21 cellular contexts compared by ENCODE assay signal in the genomic region with DNA sequence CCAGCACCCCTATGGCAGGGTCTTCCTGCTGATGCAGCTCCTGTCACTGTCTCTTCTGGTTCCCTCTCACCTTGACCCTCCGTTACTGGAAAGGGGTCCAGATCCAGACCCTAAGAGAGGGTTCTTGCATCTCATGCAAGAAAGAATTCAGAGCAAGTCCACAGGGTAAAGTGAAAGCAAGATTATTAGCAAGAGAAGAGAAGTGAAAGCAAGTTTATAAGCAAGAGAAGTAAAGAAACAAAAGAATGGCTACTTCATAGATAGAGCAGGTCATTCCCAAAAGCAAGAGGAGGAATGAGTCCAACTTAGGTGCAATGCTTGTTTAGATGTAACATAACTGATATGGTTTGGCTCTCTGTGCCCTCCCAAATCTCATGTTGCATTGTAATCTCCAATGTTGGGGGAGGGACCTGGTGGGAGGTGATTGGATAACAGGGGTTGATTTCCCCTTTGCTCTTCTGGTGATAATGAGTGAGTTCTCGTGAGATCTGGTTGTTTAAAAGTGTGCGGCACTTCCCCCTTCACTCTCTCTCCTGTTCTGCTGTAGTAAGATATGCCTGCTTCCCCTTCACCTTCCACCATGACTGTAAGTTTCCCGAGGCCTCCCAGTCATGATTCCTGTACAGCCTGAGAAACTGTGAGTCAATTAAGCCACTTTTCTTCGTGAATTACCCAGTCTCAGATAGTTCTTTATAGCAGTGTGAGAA.
DNase-seq lines count a peak whose midpoint lies in the region; ATAC-seq, FAIRE-seq and TF ChIP-seq lines count a peak whose summit lies in the region.
"Had no signal": no experiment of that assay in that cellular context is flagged by ENCODE, and none has a peak within 500 bp of the region (broad histone marks: within the 10 kb centered on the region; RNA-seq: fewer than 3 reads in every experiment).

No MANE protein-coding gene starts in this region.

- H3K4me2 ChIP-seq in K562 (ENCODE audit: insufficient read depth, low read length): no peak overlapping the region

- peaks cover 0 to 17% of the 10 kb centered on the region in 2 experiments; a peak in 3 of 5 replicates for H3K27me3 ChIP-seq in K562 (ENCODE audit: control insufficient read depth in 2 of 2, insufficient read depth in 2 of 2, low read length in 2 of 2)
- H3K27me3 ChIP-seq: SJSA1, suprapubic skin had no signal

- H3K9me1 ChIP-seq in K562 (ENCODE audit: control insufficient read depth, insufficient read depth, low read length): no peaks in the 10 kb centered on the region

- DNase-seq in K562 (ENCODE audit: extremely low read depth in 1 of 4, low spot score in 3 of 4): no peak
- no peak for DNase-seq in stimulated activated CD4-positive, alpha-beta T cell treated with anti-CD3 and anti-CD28 coated beads, Interleukin-4, amount 100 ng/mL, for 4 hours
- DNase-seq in NCI-H1694 (lab: John Stamatoyannopoulos, UW): no peak
- DNase-seq: activated CD4-positive, alpha-beta T cell treated with anti-CD3 and anti-CD28 coated beads, Interleukin-2, amount 10 ng/mL, durations not matched to agents 24 days and 14 days; activated naive CD8-positive, alpha-beta T cell treated with anti-CD3 and anti-CD28 coated beads for 36 hours; C1 segment of cervical spinal cord; DMS 273 treated with DMSO at 0.1 percent for 48 hours; left cardiac atrium; naive thymus-derived CD4-positive, alpha-beta T cell; NCI-H1930; NCI-H2227 treated with DMSO at 0.1 percent for 48 hours; NCI-H748 treated with DMSO at 0.1 percent for 48 hours; right cardiac atrium had no signal

- H3K9me3 ChIP-seq in K562 (replicated peaks; ENCODE audit: control insufficient read depth, insufficient read depth, low read depth, low read length): no peaks in the 10 kb centered on the region
- H3K9me3 ChIP-seq: SJSA1, suprapubic skin had no signal

- TF ChIP-seq POLR2A in K562 (conservative IDR thresholded peaks at IDR 0.05): no peak

- H3K27ac ChIP-seq in K562 (ENCODE audit: extremely low read depth, low read depth, low read length): no peak overlapping the region
- H3K27ac ChIP-seq: SJSA1, suprapubic skin had no signal

- H4K20me1 ChIP-seq in K562 (replicated peaks; ENCODE audit: control insufficient read depth, insufficient read depth, low read length): 0 out of 2 replicates have a peak, but pooled peaks cover 2% of the 10 kb centered on the region

- H3K4me3 ChIP-seq in K562: no peak overlapping the region
- H3K4me3 ChIP-seq: SJSA1, suprapubic skin had no signal

- no peak overlapping the region for H3K9ac ChIP-seq in K562 (ENCODE audit: insufficient read depth in 1 of 2, low read depth in 2 of 2, low read length in 2 of 2)

- peak; percentile 70 for ATAC-seq in GM18502 (IDR thresholded peaks at IDR 0.05; ENCODE audit: poor library complexity, unreplicated experiment)
- ATAC-seq in GM21717 (IDR thresholded peaks at IDR 0.05; ENCODE audit: unreplicated experiment): peak; percentile 60
- peak; percentile 55 for ATAC-seq in HG03521 (IDR thresholded peaks at IDR 0.05; ENCODE audit: unreplicated experiment)
- peak; percentile 63 for ATAC-seq in K562
- ATAC-seq in HG02610 (IDR thresholded peaks at IDR 0.05; ENCODE audit: unreplicated experiment): no peak
- no peak for ATAC-seq in GM18517 (IDR thresholded peaks at IDR 0.05; ENCODE audit: unreplicated experiment)
- ATAC-seq: left cardiac atrium; naive thymus-derived CD4-positive, alpha-beta T cell; Panc1; right cardiac atrium had no signal

- H2AFZ ChIP-seq in K562 (ENCODE audit: low read depth, low read length): no peak overlapping the region; the same call in 1 of the 2 replicates

- FAIRE-seq in K562 (lab: Jason Lieb, UNC): no peak

- WGBS in K562 (ENCODE audit: insufficient coverage, low coverage, missing lambda C conversion rate): 2% methylated on average over 5 of the region's 5 CpGs

- H3K79me2 ChIP-seq in K562 (ENCODE audit: control insufficient read depth, insufficient read depth, low read length): no peaks in the 10 kb centered on the region

- POLR2A ChIA-PET in K562 (lab: Yijun Ruan, JAX): no interaction called here

- H3K4me1 ChIP-seq in K562 (replicated peaks in 1 of 2; ENCODE audit: control insufficient read depth in 2 of 2, insufficient read depth in 2 of 2, low read length in 2 of 2): no peaks in the 10 kb centered on the region
- H3K4me1 ChIP-seq: SJSA1, suprapubic skin had no signal

- TF ChIP-seq RAD21 in K562 (CRISPR knock-in tag; conservative IDR thresholded peaks at IDR 0.05 in 1 of 2, IDR thresholded peaks at IDR 0.05 in 1 of 2): no peak

- no TSS peak for BruUV-seq in K562 (replicated peaks; lab: Mats Ljungman, UMichigan)

- no peak for TF ChIP-seq CTCF in K562 (IDR thresholded peaks at IDR 0.05 in 2 of 3, conservative IDR thresholded peaks at IDR 0.05 in 1 of 3; ENCODE audit: insufficient read depth in 2 of 3, low read depth in 1 of 3, low read length in 3 of 3)

- TF ChIP-seq EP300 in K562 (IDR thresholded peaks at IDR 0.05; ENCODE audit: low read length): no peak

- no peaks in the 10 kb centered on the region for H3K36me3 ChIP-seq in K562 (ENCODE audit: control insufficient read depth, insufficient read depth, low read length)
- H3K36me3 ChIP-seq: SJSA1, suprapubic skin had no signal

- intact Hi-C loops in K562 (cut with micrococcal nuclease): no loop called here

- in situ Hi-C loops in K562 (cut with MboI): no loop called here

- CTCF ChIA-PET in K562 (lab: Yijun Ruan, JAX; ENCODE audit: low intra/inter-chr PET ratio): no interaction called here

TF ChIP-seq in K562, 482 proteins besides CTCF, POLR2A, EP300 and RAD21 (continues in another document):
- TF ChIP-seq ZNF778 (CRISPR knock-in tag; IDR thresholded peaks at IDR 0.05): no peak
- TF ChIP-seq, protein P1, sequence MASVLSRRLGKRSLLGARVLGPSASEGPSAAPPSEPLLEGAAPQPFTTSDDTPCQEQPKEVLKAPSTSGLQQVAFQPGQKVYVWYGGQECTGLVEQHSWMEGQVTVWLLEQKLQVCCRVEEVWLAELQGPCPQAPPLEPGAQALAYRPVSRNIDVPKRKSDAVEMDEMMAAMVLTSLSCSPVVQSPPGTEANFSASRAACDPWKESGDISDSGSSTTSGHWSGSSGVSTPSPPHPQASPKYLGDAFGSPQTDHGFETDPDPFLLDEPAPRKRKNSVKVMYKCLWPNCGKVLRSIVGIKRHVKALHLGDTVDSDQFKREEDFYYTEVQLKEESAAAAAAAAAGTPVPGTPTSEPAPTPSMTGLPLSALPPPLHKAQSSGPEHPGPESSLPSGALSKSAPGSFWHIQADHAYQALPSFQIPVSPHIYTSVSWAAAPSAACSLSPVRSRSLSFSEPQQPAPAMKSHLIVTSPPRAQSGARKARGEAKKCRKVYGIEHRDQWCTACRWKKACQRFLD (CRISPR knock-in tag; IDR thresholded peaks at IDR 0.05): no peak
- TF ChIP-seq, protein P2, sequence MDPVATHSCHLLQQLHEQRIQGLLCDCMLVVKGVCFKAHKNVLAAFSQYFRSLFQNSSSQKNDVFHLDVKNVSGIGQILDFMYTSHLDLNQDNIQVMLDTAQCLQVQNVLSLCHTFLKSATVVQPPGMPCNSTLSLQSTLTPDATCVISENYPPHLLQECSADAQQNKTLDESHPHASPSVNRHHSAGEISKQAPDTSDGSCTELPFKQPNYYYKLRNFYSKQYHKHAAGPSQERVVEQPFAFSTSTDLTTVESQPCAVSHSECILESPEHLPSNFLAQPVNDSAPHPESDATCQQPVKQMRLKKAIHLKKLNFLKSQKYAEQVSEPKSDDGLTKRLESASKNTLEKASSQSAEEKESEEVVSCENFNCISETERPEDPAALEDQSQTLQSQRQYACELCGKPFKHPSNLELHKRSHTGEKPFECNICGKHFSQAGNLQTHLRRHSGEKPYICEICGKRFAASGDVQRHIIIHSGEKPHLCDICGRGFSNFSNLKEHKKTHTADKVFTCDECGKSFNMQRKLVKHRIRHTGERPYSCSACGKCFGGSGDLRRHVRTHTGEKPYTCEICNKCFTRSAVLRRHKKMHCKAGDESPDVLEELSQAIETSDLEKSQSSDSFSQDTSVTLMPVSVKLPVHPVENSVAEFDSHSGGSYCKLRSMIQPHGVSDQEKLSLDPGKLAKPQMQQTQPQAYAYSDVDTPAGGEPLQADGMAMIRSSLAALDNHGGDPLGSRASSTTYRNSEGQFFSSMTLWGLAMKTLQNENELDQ (CRISPR knock-in tag; IDR thresholded peaks at IDR 0.05; ENCODE audit: borderline replicate concordance): no peak
- TF ChIP-seq POU5F1 (IDR thresholded peaks at IDR 0.05; ENCODE audit: borderline replicate concordance, low read depth, low read length, partially characterized antibody): no peak
- no peak for TF ChIP-seq SMAD3 (CRISPR knock-in tag; conservative IDR thresholded peaks at IDR 0.05)
- TF ChIP-seq ARID1B (IDR thresholded peaks at IDR 0.05): no peak
- TF ChIP-seq ZNF668 (CRISPR knock-in tag; IDR thresholded peaks at IDR 0.05): no peak
- TF ChIP-seq ELF1 (tag; IDR thresholded peaks at IDR 0.05): peak; percentile 48; the same call in 1 of the 2 replicates
- no peak for TF ChIP-seq DIDO1 (tag; IDR thresholded peaks at IDR 0.05; ENCODE audit: low read depth)
- no peak for TF ChIP-seq ZNF431 (CRISPR knock-in tag; IDR thresholded peaks at IDR 0.05)
- no peak for TF ChIP-seq SREBF1 (IDR thresholded peaks at IDR 0.05; ENCODE audit: borderline replicate concordance, low read depth, low read length)
- peak; percentile 65; the same call in 1 of the 2 replicates for TF ChIP-seq SPI1 (IDR thresholded peaks at IDR 0.05; ENCODE audit: borderline replicate concordance, low read depth, low read length)
- TF ChIP-seq GABPB1 (CRISPR knock-in tag; IDR thresholded peaks at IDR 0.05): no peak
- TF ChIP-seq RBM25 (IDR thresholded peaks at IDR 0.05; ENCODE audit: low read depth, low read length, severe bottlenecking): peak; percentile 10
- no peak for TF ChIP-seq OTX1 (CRISPR knock-in tag; IDR thresholded peaks at IDR 0.05)

Comparison
In these comparisons a context has a peak if more than half of its experiments do, and no peak if none do; other contexts are left out.
1. ATAC-seq: peak in GM18502 (single experiment), GM21717 (single experiment), HG03521 (single experiment) and K562 (single experiment); none in HG02610 (single experiment) and GM18517 (single experiment).